Comparison of ENCODE assay signal across 19 cellular contexts in the genomic region with DNA sequence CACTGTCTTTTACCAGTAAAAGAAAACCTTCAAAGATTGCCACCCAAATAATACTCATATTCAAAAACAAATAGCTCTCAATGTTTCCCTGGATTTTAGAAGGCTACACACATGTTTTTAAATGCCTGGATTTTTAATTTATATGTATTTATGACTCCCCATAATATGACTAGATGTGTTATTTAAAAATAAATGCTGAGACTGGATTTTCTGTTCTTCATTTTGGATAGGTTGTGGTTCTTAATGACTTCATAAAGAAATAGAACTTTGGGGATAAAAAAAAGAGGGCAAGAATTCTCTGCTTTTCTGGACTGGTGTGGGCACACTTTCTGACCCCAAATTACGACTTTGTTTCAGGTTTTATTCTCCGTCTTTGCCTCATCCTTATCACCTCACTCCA.
"Had no signal": no experiment of that assay in that cellular context is flagged by ENCODE, and none has a peak within 500 bp of the region (broad histone marks: within the 10 kb centered on the region; RNA-seq: fewer than 3 reads in every experiment).

No MANE protein-coding gene starts in this region.

- H3K9me3 Mint-ChIP-seq: activated CD4-positive, alpha-beta memory T cell treated with anti-CD3 and anti-CD28 coated beads for 36 hours; activated naive CD4-positive, alpha-beta T cell treated with anti-CD3 and anti-CD28 coated beads for 36 hours; activated naive CD8-positive, alpha-beta T cell treated with anti-CD3 and anti-CD28 coated beads, Interleukin-2, amount 10 ng/mL, durations not matched to agents 7 days and 5 days; naive thymus-derived CD8-positive, alpha-beta T cell had no signal

- H3K4me3 ChIP-seq: coronary artery, esophagus muscularis mucosa, heart right ventricle, lower lobe of right lung, right lobe of liver, spleen, testis had no signal

- H3K36me3 Mint-ChIP-seq: activated CD4-positive, alpha-beta memory T cell treated with anti-CD3 and anti-CD28 coated beads for 36 hours; activated naive CD8-positive, alpha-beta T cell treated with anti-CD3 and anti-CD28 coated beads, Interleukin-2, amount 10 ng/mL, durations not matched to agents 7 days and 5 days; naive thymus-derived CD8-positive, alpha-beta T cell had no signal

- H3K4me3 Mint-ChIP-seq: activated CD4-positive, alpha-beta memory T cell treated with anti-CD3 and anti-CD28 coated beads for 36 hours; activated naive CD4-positive, alpha-beta T cell treated with anti-CD3 and anti-CD28 coated beads for 36 hours; activated naive CD8-positive, alpha-beta T cell treated with anti-CD3 and anti-CD28 coated beads, Interleukin-2, amount 10 ng/mL, durations not matched to agents 7 days and 5 days; naive thymus-derived CD8-positive, alpha-beta T cell had no signal

- H3K4me1 Mint-ChIP-seq: naive thymus-derived CD8-positive, alpha-beta T cell had no signal

- H3K27ac Mint-ChIP-seq: activated CD4-positive, alpha-beta memory T cell treated with anti-CD3 and anti-CD28 coated beads for 36 hours; activated naive CD4-positive, alpha-beta T cell treated with anti-CD3 and anti-CD28 coated beads for 36 hours; activated naive CD8-positive, alpha-beta T cell treated with anti-CD3 and anti-CD28 coated beads, Interleukin-2, amount 10 ng/mL, durations not matched to agents 7 days and 5 days had no signal

- H3K9me3 ChIP-seq: esophagus muscularis mucosa, heart right ventricle, lower lobe of right lung, neutrophil, right lobe of liver, spleen, testis had no signal

- ATAC-seq: naive thymus-derived CD8-positive, alpha-beta T cell had no signal

- H3K27ac ChIP-seq: coronary artery, esophagus muscularis mucosa, heart right ventricle, lower lobe of right lung, neutrophil, right lobe of liver, spleen, testis had no signal

- H3K27me3 Mint-ChIP-seq: activated CD4-positive, alpha-beta memory T cell treated with anti-CD3 and anti-CD28 coated beads for 36 hours; activated naive CD8-positive, alpha-beta T cell treated with anti-CD3 and anti-CD28 coated beads, Interleukin-2, amount 10 ng/mL, durations not matched to agents 7 days and 5 days; naive thymus-derived CD8-positive, alpha-beta T cell had no signal

- H3K27me3 ChIP-seq: esophagus muscularis mucosa, heart right ventricle, neutrophil, right lobe of liver, spleen, testis had no signal

- H3K36me3 ChIP-seq: esophagus muscularis mucosa, heart right ventricle, lower lobe of right lung, neutrophil, right lobe of liver, spleen had no signal

- H3K4me1 ChIP-seq: lower lobe of right lung, right lobe of liver, spleen, testis had no signal

- DNase-seq: activated CD4-positive, alpha-beta memory T cell treated with anti-CD3 and anti-CD28 coated beads for 36 hours; activated CD4-positive, alpha-beta T cell treated with anti-CD3 and anti-CD28 coated beads for 48 hours; activated naive CD4-positive, alpha-beta T cell treated with anti-CD3 and anti-CD28 coated beads for 36 hours; activated naive CD8-positive, alpha-beta T cell treated with anti-CD3 and anti-CD28 coated beads, Interleukin-2, amount 10 ng/mL, durations not matched to agents 7 days and 5 days; activated T-cell treated with anti-CD3 and anti-CD28 coated beads, Interleukin-2, amount 50 U/mL, for 48 hours; amniotic stem cell; islet precursor cell; lower lobe of right lung; naive thymus-derived CD8-positive, alpha-beta T cell; right lobe of liver; spleen; stimulated activated CD4-positive, alpha-beta T cell treated with anti-CD3 and anti-CD28 coated beads, Interleukin-4, amount 100 ng/mL, for 1 hour; stimulated activated naive CD4-positive, alpha-beta T cell; testis; trophoblast cell had no signal
